ENCODE assay signal across 15 cellular contexts in the genomic region with DNA sequence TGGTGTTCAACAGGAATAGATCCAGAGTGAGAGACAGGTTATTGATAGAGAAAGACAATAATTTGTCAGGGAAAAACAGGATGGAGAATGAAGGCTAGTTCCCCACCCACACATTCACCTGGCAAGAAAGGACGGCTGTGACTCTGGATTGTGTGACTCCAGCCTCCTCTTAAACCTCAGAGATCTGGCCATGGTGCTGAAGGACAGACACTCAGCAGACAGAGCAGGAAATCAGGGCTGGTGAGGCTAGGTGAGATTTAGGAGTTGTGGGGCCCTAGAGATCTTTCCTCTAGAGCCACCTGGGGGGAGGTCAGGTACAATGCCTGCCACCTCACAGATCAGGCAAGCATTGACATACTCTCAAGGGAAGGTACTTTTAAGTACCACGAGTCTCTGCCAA. TPM values are rescaled to one million over a fixed set of nuclear protein-coding genes. Genes with fewer than 3 reads are reported as not detected.
DNase-seq lines count a peak whose midpoint lies in the region; ATAC-seq, FAIRE-seq and TF ChIP-seq lines count a peak whose summit lies in the region.
"Had no signal": no experiment of that assay in that cellular context is flagged by ENCODE, and none has a peak within 500 bp of the region (broad histone marks: within the 10 kb centered on the region; RNA-seq: fewer than 3 reads in every experiment).

No MANE protein-coding gene starts in this region.

- intact Hi-C loops in A673 (cut with micrococcal nuclease; ENCODE audit: unreplicated experiment): no loop called here
- intact Hi-C loops in GM12878 (cut with micrococcal nuclease; ENCODE audit: unreplicated experiment): no loop called here

- ATAC-seq in GM12878: no peak
- no peak for ATAC-seq in HG02870 (IDR thresholded peaks at IDR 0.05; ENCODE audit: unreplicated experiment)
- ATAC-seq in GM19351 (IDR thresholded peaks at IDR 0.05; ENCODE audit: unreplicated experiment): no peak

- H3K27ac ChIP-seq in A673 (ENCODE audit: low read depth, low read length, poor library complexity, severe bottlenecking) (no peak overlapping the region), GM12878 (ENCODE audit: control insufficient read depth, insufficient read depth) (no peak overlapping the region)
- H3K27ac ChIP-seq: esophagus squamous epithelium, PC-9, uterus had no signal

- no peak for TF ChIP-seq EP300 in GM12878 (IDR thresholded peaks at IDR 0.05; ENCODE audit: borderline replicate concordance in 1 of 2, control insufficient read depth in 1 of 2, low read depth in 2 of 2, low read length in 2 of 2)

- no peak overlapping the region for H2AFZ ChIP-seq in GM12878 (ENCODE audit: control insufficient read depth, low read depth, low read length)
- H2AFZ ChIP-seq: PC-9 had no signal

- H3K9me3 ChIP-seq in A673 (ENCODE audit: low read depth, low read length, poor library complexity, severe bottlenecking) (no peaks in the 10 kb centered on the region), GM12878 (replicated peaks; ENCODE audit: control insufficient read depth, insufficient read depth, low read length) (no peaks in the 10 kb centered on the region)
- H3K9me3 ChIP-seq: esophagus squamous epithelium, uterus had no signal

- POLR2A ChIA-PET in A673 (lab: Charles Lee; ENCODE audit: low non-redundant PET) (no interaction called here), GM12878 (lab: Charles Lee) (no interaction called here)

- no peak for TF ChIP-seq POLR2A in GM12878 (IDR thresholded peaks at IDR 0.05; ENCODE audit: low read depth, low read length)

- no peaks in the 10 kb centered on the region for H3K79me2 ChIP-seq in GM12878 (ENCODE audit: control insufficient read depth, insufficient read depth, low read length)

- 11% methylated on average over 2 of the region's 2 CpGs for WGBS in GM12878 (ENCODE audit: insufficient coverage, insufficient replicate concordance, low lambda C conversion rate, missing lambda C conversion rate)

- H3K36me3 ChIP-seq in A673 (ENCODE audit: insufficient read depth, low read length, poor library complexity, severe bottlenecking): no peaks in the 10 kb centered on the region
- no peaks in the 10 kb centered on the region for H3K36me3 ChIP-seq in GM12878 (ENCODE audit: control insufficient read depth in 2 of 2, insufficient read depth in 2 of 2, low read length in 1 of 2)
- H3K36me3 ChIP-seq: esophagus squamous epithelium, uterus had no signal

- no peaks in the 10 kb centered on the region for H4K20me1 ChIP-seq in GM12878 (ENCODE audit: control insufficient read depth, insufficient read depth)

- TF ChIP-seq RAD21 in GM12878 (IDR thresholded peaks at IDR 0.05; ENCODE audit: insufficient read depth, low read depth, low read length): no peak

- in situ Hi-C loops in GM12878 (cut with MboI): no loop called here

- H3K27me3 ChIP-seq in A673 (replicated peaks; ENCODE audit: insufficient read depth, low read depth, low read length, poor library complexity): peaks cover 15% of the 10 kb centered on the region
- no peaks in the 10 kb centered on the region for H3K27me3 ChIP-seq in GM12878 (replicated peaks in 1 of 2; ENCODE audit: control insufficient read depth in 2 of 2, insufficient read depth in 2 of 2, low read length in 1 of 2)
- H3K27me3 ChIP-seq: esophagus squamous epithelium, uterus had no signal

- SMC1A ChIA-PET in GM12878 (lab: Charles Lee; ENCODE audit: uncharacterized antibody, unreplicated experiment): no interaction called here

- no peak overlapping the region for H3K4me3 ChIP-seq in A673 (ENCODE audit: low read depth, low read length, poor library complexity, severe bottlenecking)
- no peak overlapping the region for H3K4me3 ChIP-seq in GM12878
- H3K4me3 ChIP-seq: esophagus squamous epithelium, PC-9, uterus had no signal

- BruUV-seq in A673 (replicated peaks; lab: Mats Ljungman, UMichigan): no TSS peak
- no TSS peak for BruUV-seq in GM12878 (replicated peaks; lab: Mats Ljungman, UMichigan)

- H3K4me2 ChIP-seq in GM12878 (ENCODE audit: control insufficient read depth, insufficient read depth): no peak overlapping the region
- H3K4me2 ChIP-seq: PC-9 had no signal

- RAD21 ChIA-PET in GM12878 (lab: Charles Lee; ENCODE audit: unreplicated experiment): no interaction called here

- H3K4me1 ChIP-seq in A673 (ENCODE audit: insufficient read depth, low read length, poor library complexity, severe bottlenecking) (no peaks in the 10 kb centered on the region), GM12878 (ENCODE audit: control insufficient read depth, insufficient read depth, low read length) (no peaks in the 10 kb centered on the region)
- H3K4me1 ChIP-seq: esophagus squamous epithelium, uterus had no signal

- no peak for TF ChIP-seq CTCF in A673 (conservative IDR thresholded peaks at IDR 0.05; ENCODE audit: low read depth, low read length)
- no peak for TF ChIP-seq CTCF in GM12878 (IDR thresholded peaks at IDR 0.05 in 2 of 3, conservative IDR thresholded peaks at IDR 0.05 in 1 of 3; ENCODE audit: control insufficient read depth in 2 of 3, extremely low read depth in 1 of 3, insufficient read depth in 1 of 3, low read depth in 3 of 3, low read length in 3 of 3)

- DNase-seq in A673 (ENCODE audit: low spot score): peak; percentile 2
- DNase-seq in HTR-8/SVneo (ENCODE audit: insufficient read length, low spot score): peak; percentile 2
- DNase-seq in GM12878 (ENCODE audit: low read depth, low spot score): no peak
- DNase-seq in NCI-H524 (lab: John Stamatoyannopoulos, UW): no peak
- DNase-seq: activated CD8-positive, alpha-beta memory T cell treated with anti-CD3 and anti-CD28 coated beads for 24 hours; cerebellar nuclear complex; DMS53; esophagus squamous epithelium; midbrain; NCI-H345; PC-9; uterus had no signal

- CTCF ChIA-PET in A673 (lab: Charles Lee): no interaction called here
- CTCF ChIA-PET in GM12878 (lab: Yijun Ruan, JAX): no interaction called here

- no peak for FAIRE-seq in HTR-8/SVneo (lab: Jason Lieb, UNC)
- FAIRE-seq in GM12878 (lab: Jason Lieb, UNC): no peak

- H3K9ac ChIP-seq in GM12878 (ENCODE audit: control insufficient read depth, insufficient read depth, low read length): no peak overlapping the region

RNA-seq across cellular contexts. Expression of gene OR1B1, which starts 15.2 kb away (rescaled TPM):
- total RNA-seq in A673 (2021) (not detected in 2 replicates), GM12878 (2014; rRNA removed) (not detected in 2 replicates), GM12878 (2014; rRNA removed; fragmentation: Illumina TruSeq; extraction: Trizol) (not detected in 2 replicates), GM12878 (2021) (not detected in 2 replicates)
- total RNA-seq in GM12878 (2013; cell fraction: nucleolus; rRNA removed): not detected in 2 replicates
- polyA plus RNA-seq in GM12878 (2011; ENCODE audit: low read depth): not detected
- polyA plus RNA-seq in GM12878 (2011; rRNA removed) (not detected in 2 replicates), GM12878 (2014; fragmentation: Illumina TruSeq; extraction: Trizol) (not detected in 2 replicates), GM12878 (2014; fragmentation: Nextera tagmentation; extraction: Ambion mirVana) (not detected), GM12878 (2014; rRNA removed) (not detected in 2 replicates), GM12878 (2016; fragmentation: Nextera tagmentation; extraction: Ambion mirVana) (not detected)
- polyA plus RNA-seq in GM12878 (2011; cell fraction: cytosol; rRNA removed): not detected in 2 replicates
- polyA plus RNA-seq in GM12878 (2011; cell fraction: nucleus; rRNA removed): not detected in 2 replicates
- not detected in 2 replicates for polyA plus RNA-seq in GM12878 (2012)
- 0.29 TPM in 1 of 2 replicates, not detected in the other for polyA minus RNA-seq in GM12878 (2011; rRNA and poly(A)+ RNA removed)
- polyA minus RNA-seq in GM12878 (2011; cell fraction: cytosol; rRNA and poly(A)+ RNA removed): not detected in 2 replicates
- polyA minus RNA-seq in GM12878 (2011; cell fraction: nucleus; rRNA and poly(A)+ RNA removed): not detected in 2 replicates
- total RNA-seq: esophagus squamous epithelium; PC-9; T-helper 2 cell treated with Interferon-gamma antibody and Interleukin-4, amounts not matched to agents 100 ng/mL and 5 ng/mL, for 36 hours had no signal

RNA-seq across cellular contexts. Expression of gene OR1L1, which starts 19.3 kb away (rescaled TPM):
- not detected in 2 replicates for total RNA-seq in A673 (2021)
- not detected in 2 replicates for total RNA-seq in GM12878 (2013; cell fraction: nucleolus; rRNA removed)
- not detected in 2 replicates for total RNA-seq in GM12878 (2014; rRNA removed)
- total RNA-seq in GM12878 (2014; rRNA removed; fragmentation: Illumina TruSeq; extraction: Trizol): not detected in 2 replicates
- not detected in 2 replicates for total RNA-seq in GM12878 (2021)
- not detected for polyA plus RNA-seq in GM12878 (2011; ENCODE audit: low read depth)
- polyA plus RNA-seq in GM12878 (2011; rRNA removed): not detected in 2 replicates
- not detected in 2 replicates for polyA plus RNA-seq in GM12878 (2011; cell fraction: cytosol; rRNA removed)
- not detected in 2 replicates for polyA plus RNA-seq in GM12878 (2011; cell fraction: nucleus; rRNA removed)
- not detected in 2 replicates for polyA plus RNA-seq in GM12878 (2012)
- polyA plus RNA-seq in GM12878 (2014; fragmentation: Illumina TruSeq; extraction: Trizol): not detected in 2 replicates
- polyA plus RNA-seq in GM12878 (2014; fragmentation: Nextera tagmentation; extraction: Ambion mirVana): not detected
- polyA plus RNA-seq in GM12878 (2014; rRNA removed): not detected in 2 replicates
- polyA plus RNA-seq in GM12878 (2016; fragmentation: Nextera tagmentation; extraction: Ambion mirVana): not detected
- polyA minus RNA-seq in GM12878 (2011; rRNA and poly(A)+ RNA removed): not detected in 2 replicates
- not detected in 2 replicates for polyA minus RNA-seq in GM12878 (2011; cell fraction: cytosol; rRNA and poly(A)+ RNA removed)
- not detected in 2 replicates for polyA minus RNA-seq in GM12878 (2011; cell fraction: nucleus; rRNA and poly(A)+ RNA removed)
- total RNA-seq: esophagus squamous epithelium; PC-9; T-helper 2 cell treated with Interferon-gamma antibody and Interleukin-4, amounts not matched to agents 100 ng/mL and 5 ng/mL, for 36 hours; uterus had no signal

RNA-seq across cellular contexts. Expression of gene OR1Q1, which starts 27.7 kb away (rescaled TPM):
- total RNA-seq in A673 (2021) (not detected in 2 replicates), GM12878 (2014; rRNA removed) (not detected in 2 replicates), GM12878 (2014; rRNA removed; fragmentation: Illumina TruSeq; extraction: Trizol) (not detected in 2 replicates), GM12878 (2021) (not detected in 2 replicates)
- 0.79 and 1.2 TPM in 2 replicates for total RNA-seq in GM12878 (2013; cell fraction: nucleolus; rRNA removed)
- polyA plus RNA-seq in GM12878 (2011; ENCODE audit: low read depth): not detected
- polyA plus RNA-seq in GM12878 (2011; rRNA removed) (0.29 TPM in 1 of 2 replicates, not detected in the other), GM12878 (2014; fragmentation: Illumina TruSeq; extraction: Trizol) (not detected in 2 replicates), GM12878 (2014; fragmentation: Nextera tagmentation; extraction: Ambion mirVana) (not detected), GM12878 (2014; rRNA removed) (not detected in 2 replicates), GM12878 (2016; fragmentation: Nextera tagmentation; extraction: Ambion mirVana) (not detected)
- polyA plus RNA-seq in GM12878 (2011; cell fraction: cytosol; rRNA removed): 0.30 TPM in 1 of 2 replicates, not detected in the other
- 1.5 and 1.7 TPM in 2 replicates for polyA plus RNA-seq in GM12878 (2011; cell fraction: nucleus; rRNA removed)
- polyA plus RNA-seq in GM12878 (2012): not detected in 2 replicates
- polyA minus RNA-seq in GM12878 (2011; rRNA and poly(A)+ RNA removed): 0.73 and 1.4 TPM in 2 replicates
- polyA minus RNA-seq in GM12878 (2011; cell fraction: cytosol; rRNA and poly(A)+ RNA removed): not detected in 2 replicates
- 0.97 and 1.2 TPM in 2 replicates for polyA minus RNA-seq in GM12878 (2011; cell fraction: nucleus; rRNA and poly(A)+ RNA removed)
- total RNA-seq: esophagus squamous epithelium; PC-9; T-helper 2 cell treated with Interferon-gamma antibody and Interleukin-4, amounts not matched to agents 100 ng/mL and 5 ng/mL, for 36 hours; uterus had no signal

RNA-seq across cellular contexts. Expression of gene OR1L3, which starts 32.7 kb away (rescaled TPM):
- not detected in 2 replicates for total RNA-seq in A673 (2021)
- not detected in 2 replicates for total RNA-seq in GM12878 (2013; cell fraction: nucleolus; rRNA removed)
- total RNA-seq in GM12878 (2014; rRNA removed): not detected in 2 replicates
- not detected in 2 replicates for total RNA-seq in GM12878 (2014; rRNA removed; fragmentation: Illumina TruSeq; extraction: Trizol)
- not detected in 2 replicates for total RNA-seq in GM12878 (2021)
- polyA plus RNA-seq in GM12878 (2011; ENCODE audit: low read depth): not detected
- polyA plus RNA-seq in GM12878 (2011; rRNA removed): 0.07 TPM in 1 of 2 replicates, not detected in the other
- polyA plus RNA-seq in GM12878 (2011; cell fraction: cytosol; rRNA removed): not detected in 2 replicates
- not detected in 2 replicates for polyA plus RNA-seq in GM12878 (2011; cell fraction: nucleus; rRNA removed)
- not detected in 2 replicates for polyA plus RNA-seq in GM12878 (2012)
- not detected in 2 replicates for polyA plus RNA-seq in GM12878 (2014; fragmentation: Illumina TruSeq; extraction: Trizol)
- not detected for polyA plus RNA-seq in GM12878 (2014; fragmentation: Nextera tagmentation; extraction: Ambion mirVana)
- not detected in 2 replicates for polyA plus RNA-seq in GM12878 (2014; rRNA removed)
- polyA plus RNA-seq in GM12878 (2016; fragmentation: Nextera tagmentation; extraction: Ambion mirVana): not detected
- not detected in 2 replicates for polyA minus RNA-seq in GM12878 (2011; rRNA and poly(A)+ RNA removed)
- not detected in 2 replicates for polyA minus RNA-seq in GM12878 (2011; cell fraction: cytosol; rRNA and poly(A)+ RNA removed)
- polyA minus RNA-seq in GM12878 (2011; cell fraction: nucleus; rRNA and poly(A)+ RNA removed): not detected in 2 replicates
- total RNA-seq: esophagus squamous epithelium; PC-9; T-helper 2 cell treated with Interferon-gamma antibody and Interleukin-4, amounts not matched to agents 100 ng/mL and 5 ng/mL, for 36 hours; uterus had no signal

RNA-seq across cellular contexts. Expression of gene OR1L8, which starts 59.0 kb away (rescaled TPM):
- total RNA-seq in A673 (2021): not detected in 2 replicates
- not detected in 2 replicates for total RNA-seq in GM12878 (2013; cell fraction: nucleolus; rRNA removed)
- total RNA-seq in GM12878 (2014; rRNA removed): not detected in 2 replicates
- total RNA-seq in GM12878 (2014; rRNA removed; fragmentation: Illumina TruSeq; extraction: Trizol): not detected in 2 replicates
- not detected in 2 replicates for total RNA-seq in GM12878 (2021)
- not detected for polyA plus RNA-seq in GM12878 (2011; ENCODE audit: low read depth)
- polyA plus RNA-seq in GM12878 (2011; rRNA removed): not detected in 2 replicates
- not detected in 2 replicates for polyA plus RNA-seq in GM12878 (2011; cell fraction: cytosol; rRNA removed)
- not detected in 2 replicates for polyA plus RNA-seq in GM12878 (2011; cell fraction: nucleus; rRNA removed)
- polyA plus RNA-seq in GM12878 (2012): not detected in 2 replicates
- not detected in 2 replicates for polyA plus RNA-seq in GM12878 (2014; fragmentation: Illumina TruSeq; extraction: Trizol)
- polyA plus RNA-seq in GM12878 (2014; fragmentation: Nextera tagmentation; extraction: Ambion mirVana): not detected
- not detected in 2 replicates for polyA plus RNA-seq in GM12878 (2014; rRNA removed)
- polyA plus RNA-seq in GM12878 (2016; fragmentation: Nextera tagmentation; extraction: Ambion mirVana): not detected
- not detected in 2 replicates for polyA minus RNA-seq in GM12878 (2011; rRNA and poly(A)+ RNA removed)
- polyA minus RNA-seq in GM12878 (2011; cell fraction: cytosol; rRNA and poly(A)+ RNA removed): not detected in 2 replicates
- polyA minus RNA-seq in GM12878 (2011; cell fraction: nucleus; rRNA and poly(A)+ RNA removed): not detected in 2 replicates
- total RNA-seq: PC-9; T-helper 2 cell treated with Interferon-gamma antibody and Interleukin-4, amounts not matched to agents 100 ng/mL and 5 ng/mL, for 36 hours had no signal

Comparison
In these comparisons a context has a peak if more than half of its experiments do, and no peak if none do; other contexts are left out.
1. DNase-seq: peak in A673 (single experiment) and HTR-8/SVneo (single experiment); none in GM12878 (single experiment) and NCI-H524 (0 of 2).